ENCODE assay signal across 20 cellular contexts in the genomic region with DNA sequence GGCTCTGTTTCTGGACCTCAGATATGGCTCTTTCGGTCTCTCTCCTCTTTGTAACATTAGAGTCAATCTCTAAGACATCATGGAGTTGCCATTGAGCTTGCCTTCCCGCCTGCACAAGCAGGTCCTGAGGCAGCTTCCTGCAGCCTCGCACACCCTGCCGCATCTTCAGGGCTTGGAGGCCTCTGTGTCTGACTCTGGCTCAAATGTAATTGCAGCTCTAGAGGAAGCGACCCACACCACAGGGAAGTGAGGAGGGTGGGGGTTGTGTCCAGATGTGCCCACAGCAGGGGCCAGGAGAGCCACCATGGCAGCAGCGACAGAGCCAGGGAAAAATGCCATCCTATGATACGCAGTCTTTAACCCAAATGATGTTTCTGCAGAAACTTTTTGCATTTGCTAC.
DNase-seq lines count a peak whose midpoint lies in the region; ATAC-seq, FAIRE-seq and TF ChIP-seq lines count a peak whose summit lies in the region.
"Had no signal": no experiment of that assay in that cellular context is flagged by ENCODE, and none has a peak within 500 bp of the region (broad histone marks: within the 10 kb centered on the region; RNA-seq: fewer than 3 reads in every experiment).

No MANE protein-coding gene starts in this region.

- ATAC-seq in gastrocnemius medialis (no peak), GM19324 (IDR thresholded peaks at IDR 0.05; ENCODE audit: low FRiP score, unreplicated experiment) (no peak), HG03520 (IDR thresholded peaks at IDR 0.05; ENCODE audit: unreplicated experiment) (no peak), HG03354 (IDR thresholded peaks at IDR 0.05; ENCODE audit: poor library complexity, severe bottlenecking, unreplicated experiment) (no peak)
- ATAC-seq: foreskin keratinocyte, WTC11 had no signal

- no peaks in the 10 kb centered on the region for H3K79me2 ChIP-seq in astrocyte (ENCODE audit: insufficient read depth, low read length)

- no peak overlapping the region for H3K4me3 Mint-ChIP-seq in Caco-2 (ENCODE audit: unreplicated experiment)
- no peak overlapping the region for H3K4me3 Mint-ChIP-seq in astrocyte (ENCODE audit: unreplicated experiment)
- H3K4me3 Mint-ChIP-seq: central memory CD8-positive, alpha-beta T cell; memory B cell; WTC11 had no signal

- FAIRE-seq in astrocyte (lab: Jason Lieb, UNC): no peak
- FAIRE-seq: keratinocyte had no signal

- no TSS peak for BruUV-seq in Caco-2 (replicated peaks; lab: Mats Ljungman, UMichigan)

- no peak for DNase-seq in Caco-2
- no peak for DNase-seq in astrocyte (ENCODE audit: low read depth)
- no peak for DNase-seq in right atrium auricular region (ENCODE audit: low spot score)
- DNase-seq in gastrocnemius medialis: no peak
- DNase-seq in NCI-H2171 (lab: John Stamatoyannopoulos, UW): no peak
- DNase-seq: activated CD4-positive, alpha-beta T cell treated with anti-CD3 and anti-CD28 coated beads, Interleukin-2, amount 50 U/mL, for 48 hours; C1 segment of cervical spinal cord; foreskin keratinocyte; KBM-7; NCI-H146; NCI-H526 treated with DMSO at 0.1 percent for 48 hours; nucleus accumbens had no signal

- H3K9me3 Mint-ChIP-seq in Caco-2 (ENCODE audit: unreplicated experiment) (peaks cover 10% of the 10 kb centered on the region), astrocyte (ENCODE audit: unreplicated experiment) (no peaks in the 10 kb centered on the region)
- H3K9me3 Mint-ChIP-seq: central memory CD8-positive, alpha-beta T cell; memory B cell had no signal

- H3K4me3 ChIP-seq in Caco-2 (ENCODE audit: low read depth, low read length): no peak overlapping the region
- H3K4me3 ChIP-seq in astrocyte (ENCODE audit: insufficient read depth, low read depth, low read length): no peak overlapping the region
- H3K4me3 ChIP-seq in right atrium auricular region: no peak overlapping the region
- no peak overlapping the region for H3K4me3 ChIP-seq in gastrocnemius medialis

- H4K20me1 ChIP-seq in astrocyte (ENCODE audit: insufficient read depth, low read length): no peaks in the 10 kb centered on the region

- no peak for TF ChIP-seq POLR2A in gastrocnemius medialis (IDR thresholded peaks at IDR 0.05)

- H3K4me1 Mint-ChIP-seq in Caco-2 (ENCODE audit: low read depth, unreplicated experiment) (peaks cover 15% of the 10 kb centered on the region), astrocyte (ENCODE audit: low read depth, unreplicated experiment) (peaks cover 15% of the 10 kb centered on the region)
- H3K4me1 Mint-ChIP-seq: central memory CD8-positive, alpha-beta T cell; memory B cell had no signal

- no peak overlapping the region for H3K27ac ChIP-seq in astrocyte (ENCODE audit: low read depth, low read length)
- peak overlapping the region; percentile 72 to 80 for H3K27ac ChIP-seq in right atrium auricular region
- H3K27ac ChIP-seq in gastrocnemius medialis: peak overlapping the region; percentile 75 to 81 (median 78)
- H3K27ac ChIP-seq: epithelial cell of prostate, foreskin keratinocyte had no signal

- intact Hi-C loops in Caco-2 (cut with micrococcal nuclease; ENCODE audit: unreplicated experiment): no loop called here
- intact Hi-C loops in gastrocnemius medialis (cut with DNase I; ENCODE audit: low total_unique reads): no loop called here

- H2AFZ ChIP-seq in astrocyte (ENCODE audit: low read depth, low read length): no peak overlapping the region

- no peak overlapping the region for H3K9ac ChIP-seq in astrocyte (ENCODE audit: low read length)

- in situ Hi-C loops in gastrocnemius medialis (cut with MboI; ENCODE audit: low sequenced_read_pairs in 4 of 4): no loop called here

- H3K27me3 ChIP-seq in Caco-2 (replicated peaks; ENCODE audit: control insufficient read depth, insufficient read depth, low read length) (no peaks in the 10 kb centered on the region), astrocyte (ENCODE audit: insufficient read depth, low read length) (peaks cover 12% of the 10 kb centered on the region), right atrium auricular region (no peaks in the 10 kb centered on the region), gastrocnemius medialis (no peaks in the 10 kb centered on the region)
- H3K27me3 ChIP-seq: foreskin keratinocyte had no signal

- no peaks in the 10 kb centered on the region; the same call in 1 of the 2 replicates for H3K9me3 ChIP-seq in Caco-2
- H3K9me3 ChIP-seq in astrocyte (ENCODE audit: insufficient read depth, low read depth, low read length): no peaks in the 10 kb centered on the region
- H3K9me3 ChIP-seq in right atrium auricular region: no peaks in the 10 kb centered on the region
- H3K9me3 ChIP-seq in gastrocnemius medialis: no peaks in the 10 kb centered on the region

- POLR2A ChIA-PET in Caco-2 (lab: Charles Lee): no interaction called here

- H3K27me3 Mint-ChIP-seq in Caco-2 (ENCODE audit: insufficient read depth, unreplicated experiment) (no peaks in the 10 kb centered on the region), astrocyte (ENCODE audit: low read depth, unreplicated experiment) (peaks cover 5% of the 10 kb centered on the region)
- H3K27me3 Mint-ChIP-seq: memory B cell had no signal

- peak overlapping the region; percentile 55 for H3K4me2 ChIP-seq in astrocyte (ENCODE audit: low read length)

- CTCF ChIA-PET in Caco-2 (lab: Charles Lee): no interaction called here

- H3K27ac Mint-ChIP-seq in Caco-2 (ENCODE audit: unreplicated experiment) (peak overlapping the region; percentile 51), astrocyte (ENCODE audit: unreplicated experiment) (no peak overlapping the region)
- H3K27ac Mint-ChIP-seq: memory B cell, WTC11 had no signal

- H3K4me1 ChIP-seq in Caco-2: peaks cover 30% of the 10 kb centered on the region
- peaks cover 43% of the 10 kb centered on the region for H3K4me1 ChIP-seq in astrocyte (ENCODE audit: insufficient read depth, low read length)
- peaks cover 0 to 41% of the 10 kb centered on the region in 2 donors for H3K4me1 ChIP-seq in right atrium auricular region
- H3K4me1 ChIP-seq in gastrocnemius medialis: peaks cover 12 to 16% of the 10 kb centered on the region in 2 donors
- H3K4me1 ChIP-seq: foreskin keratinocyte had no signal

- peaks cover 4% of the 10 kb centered on the region for H3K36me3 Mint-ChIP-seq in Caco-2 (ENCODE audit: insufficient read depth, unreplicated experiment)
- no peaks in the 10 kb centered on the region for H3K36me3 Mint-ChIP-seq in astrocyte (ENCODE audit: low read depth, unreplicated experiment)
- H3K36me3 Mint-ChIP-seq: memory B cell, WTC11 had no signal

- H3K36me3 ChIP-seq in Caco-2 (ENCODE audit: control insufficient read depth, insufficient read depth, low read length): no peaks in the 10 kb centered on the region
- no peaks in the 10 kb centered on the region for H3K36me3 ChIP-seq in astrocyte (ENCODE audit: insufficient read depth, low read length)
- H3K36me3 ChIP-seq in right atrium auricular region: no peaks in the 10 kb centered on the region
- no peaks in the 10 kb centered on the region for H3K36me3 ChIP-seq in gastrocnemius medialis

- no peak for TF ChIP-seq CTCF in Caco-2 (IDR thresholded peaks at IDR 0.05; ENCODE audit: insufficient read depth in 1 of 2, low read depth in 1 of 2, low read length in 1 of 2, severe bottlenecking in 1 of 2, unreplicated experiment in 1 of 2)
- TF ChIP-seq CTCF in astrocyte (IDR thresholded peaks at IDR 0.05; ENCODE audit: insufficient read depth, low read depth, low read length): no peak
- TF ChIP-seq CTCF in right atrium auricular region (IDR thresholded peaks at IDR 0.05): no peak
- no peak for TF ChIP-seq CTCF in gastrocnemius medialis (IDR thresholded peaks at IDR 0.05 in 4 of 5, conservative IDR thresholded peaks at IDR 0.05 in 1 of 5)
